ENCODE assay signal across 9 cellular contexts in the genomic region with DNA sequence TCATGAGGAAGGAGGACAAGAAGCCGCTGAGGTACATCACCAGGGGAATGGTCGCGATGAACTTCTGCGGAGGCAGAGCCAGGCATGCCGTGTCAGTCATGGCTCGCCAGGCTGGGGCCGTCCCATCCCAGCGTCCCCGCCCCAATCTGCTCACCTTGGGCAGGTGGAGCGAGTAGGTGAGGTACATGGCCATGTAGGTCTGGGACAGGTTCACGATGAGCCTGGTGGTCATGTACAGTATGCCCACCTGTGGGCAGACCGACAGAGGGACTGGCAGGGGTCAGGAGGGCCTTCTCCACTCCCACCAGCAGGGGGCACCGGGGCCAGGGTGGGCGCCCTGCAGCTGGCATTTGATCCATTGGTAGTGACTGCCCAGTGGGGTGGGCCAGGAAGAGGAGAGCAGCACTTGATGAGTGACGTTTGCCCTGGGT. TPM values are rescaled to one million over a fixed set of nuclear protein-coding genes. Genes with fewer than 3 reads are reported as not detected.
DNase-seq lines count a peak whose midpoint lies in the region; FAIRE-seq and TF ChIP-seq lines count a peak whose summit lies in the region.
"Had no signal": no experiment of that assay in that cellular context is flagged by ENCODE, and none has a peak within 500 bp of the region (broad histone marks: within the 10 kb centered on the region; RNA-seq: fewer than 3 reads in every experiment).

No MANE protein-coding gene starts in this region.

- H4K20me1 ChIP-seq in SU-DHL-6 (ENCODE audit: low read depth, low read length) = no peaks in the 10 kb centered on the region

- H3K9me2 ChIP-seq in SU-DHL-6 (replicated peaks; ENCODE audit: insufficient read depth, low read length) = no peaks in the 10 kb centered on the region

- H2AFZ ChIP-seq in SU-DHL-6 (ENCODE audit: low read depth, low read length, severe bottlenecking) = no peak overlapping the region

- H3K9ac ChIP-seq in SU-DHL-6 (ENCODE audit: low read length) = no peak overlapping the region

- DNase-seq in DMS53 (lab: John Stamatoyannopoulos, UW) (peak; percentile 32), DMS53 treated with DMSO at 0.1 percent for 48 hours (lab: John Stamatoyannopoulos, UW; ENCODE audit: unreplicated experiment) (no peak), epithelial cell of esophagus (ENCODE audit: low read depth) (no peak), GM12892 (ENCODE audit: insufficient read length) (no peak), cerebellum (ENCODE audit: low spot score) (no peak), SHP77 treated with DMSO at 0.1 percent for 48 hours (lab: John Stamatoyannopoulos, UW) (no peak)
- peak; percentile 24 to 50 for DNase-seq in stimulated activated CD8-positive, alpha-beta memory T cell treated with anti-CD3 and anti-CD28 coated beads, Interleukin-2, amount 100 ng/mL, for 48 hours (ENCODE audit: low read depth in 2 of 2)

- no peak for TF ChIP-seq POLR2A in GM12892 (IDR thresholded peaks at IDR 0.05; ENCODE audit: low read depth, low read length)

- no peaks in the 10 kb centered on the region for H3K36me3 ChIP-seq in SU-DHL-6 (ENCODE audit: low read length)

- H3K4me3 ChIP-seq in SU-DHL-6 (ENCODE audit: insufficient read depth, low read length, poor library complexity, severe bottlenecking) (no peak overlapping the region), epithelial cell of esophagus (ENCODE audit: low read length) (no peak overlapping the region)

- no peaks in the 10 kb centered on the region for H3K27me3 ChIP-seq in SU-DHL-6 (ENCODE audit: low read length)

- no peaks in the 10 kb centered on the region for H3F3A ChIP-seq in SU-DHL-6 (ENCODE audit: insufficient read depth)

- H3K79me2 ChIP-seq in SU-DHL-6 (ENCODE audit: insufficient read depth, low read length) = 0 out of 2 replicates have a peak, but pooled peaks cover 3% of the 10 kb centered on the region

- no peak overlapping the region for H3K27ac ChIP-seq in SU-DHL-6 (ENCODE audit: low read depth, low read length)

- no peak for FAIRE-seq in GM12892 (lab: Jason Lieb, UNC)

- H3K4me2 ChIP-seq in SU-DHL-6 (ENCODE audit: low read depth, low read length, poor library complexity, severe bottlenecking) = no peak overlapping the region

- no peaks in the 10 kb centered on the region for H3K9me3 ChIP-seq in SU-DHL-6 (ENCODE audit: insufficient read depth, low read length)

- peak; percentile 46 for TF ChIP-seq CTCF in SU-DHL-6 (IDR thresholded peaks at IDR 0.05; ENCODE audit: insufficient read depth, low read length, poor library complexity, severe bottlenecking)
- TF ChIP-seq CTCF in epithelial cell of esophagus (IDR thresholded peaks at IDR 0.05; ENCODE audit: insufficient read depth, low read depth, low read length, missing control alignments) = peak; percentile 52

RNA-seq across cellular contexts. Expression of gene TEKTIP1, which starts 8.3 kb away (rescaled TPM):
- not detected for polyA plus RNA-seq in GM12892 (2012; ENCODE audit: missing spikeins)
- 0.54 TPM for total RNA-seq in cerebellum
- total RNA-seq: urinary bladder had no signal

RNA-seq across cellular contexts. Expression of gene MFSD12, which starts 10.1 kb away (rescaled TPM):
- 15.4 TPM for polyA plus RNA-seq in GM12892 (2012; ENCODE audit: missing spikeins)
- 30.4 TPM for total RNA-seq in cerebellum

RNA-seq across cellular contexts. Expression of gene HMG20B, which starts 25.4 kb away (rescaled TPM):
- 20.0 TPM for polyA plus RNA-seq in GM12892 (2012; ENCODE audit: missing spikeins)
- total RNA-seq in cerebellum = 15.4 TPM

RNA-seq across cellular contexts. Expression of gene GIPC3, which starts 38.0 kb away (rescaled TPM):
- not detected for polyA plus RNA-seq in GM12892 (2012; ENCODE audit: missing spikeins)
- 0.09 TPM for total RNA-seq in cerebellum

RNA-seq across cellular contexts. Expression of gene FZR1, which starts 41.2 kb away (rescaled TPM):
- polyA plus RNA-seq in GM12892 (2012; ENCODE audit: missing spikeins) = 16.5 TPM
- 43.2 TPM for total RNA-seq in cerebellum

Comparison
In these comparisons a context has a peak if more than half of its experiments do, and no peak if none do; other contexts are left out.
1. DNase-seq: peak in DMS53 (single experiment) and stimulated activated CD8-positive, alpha-beta memory T cell treated with anti-CD3 and anti-CD28 coated beads, Interleukin-2, amount 100 ng/mL, for 48 hours (2 of 2); none in DMS53 treated with DMSO at 0.1 percent for 48 hours (single experiment), epithelial cell of esophagus (single experiment), GM12892 (single experiment), cerebellum (single experiment) and SHP77 treated with DMSO at 0.1 percent for 48 hours (single experiment).